Comparison of ENCODE assay signal across 1 cellular context in the genomic region with DNA sequence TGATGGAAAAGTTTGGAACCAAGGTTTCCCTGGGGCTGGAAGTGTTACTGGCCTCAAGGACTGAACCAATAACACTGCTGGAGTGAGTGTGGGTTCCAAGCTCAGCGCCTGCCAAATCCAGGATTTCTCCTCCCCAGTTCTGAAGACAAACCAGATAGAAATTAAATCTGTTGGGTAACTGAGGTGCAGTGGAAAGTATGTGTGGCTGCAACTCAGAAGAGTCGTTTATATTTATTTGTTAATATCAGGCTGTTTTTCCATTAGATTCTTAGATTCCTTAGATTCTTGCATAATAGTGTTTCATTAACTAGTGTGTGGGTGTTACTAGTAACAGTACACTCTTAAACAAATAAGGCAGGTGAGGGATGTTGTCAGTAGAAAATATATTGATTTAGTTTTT.
TF ChIP-seq lines count a peak whose summit lies in the region.

No MANE protein-coding gene starts in this region.

TF ChIP-seq in H1, 55 proteins besides CTCF, POLR2A, EP300 and RAD21 (continued from another document):
- TF ChIP-seq, protein P1, sequence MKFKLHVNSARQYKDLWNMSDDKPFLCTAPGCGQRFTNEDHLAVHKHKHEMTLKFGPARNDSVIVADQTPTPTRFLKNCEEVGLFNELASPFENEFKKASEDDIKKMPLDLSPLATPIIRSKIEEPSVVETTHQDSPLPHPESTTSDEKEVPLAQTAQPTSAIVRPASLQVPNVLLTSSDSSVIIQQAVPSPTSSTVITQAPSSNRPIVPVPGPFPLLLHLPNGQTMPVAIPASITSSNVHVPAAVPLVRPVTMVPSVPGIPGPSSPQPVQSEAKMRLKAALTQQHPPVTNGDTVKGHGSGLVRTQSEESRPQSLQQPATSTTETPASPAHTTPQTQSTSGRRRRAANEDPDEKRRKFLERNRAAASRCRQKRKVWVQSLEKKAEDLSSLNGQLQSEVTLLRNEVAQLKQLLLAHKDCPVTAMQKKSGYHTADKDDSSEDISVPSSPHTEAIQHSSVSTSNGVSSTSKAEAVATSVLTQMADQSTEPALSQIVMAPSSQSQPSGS (IDR thresholded peaks at IDR 0.05; ENCODE audit: low read length): no peak
- no peak for TF ChIP-seq KDM5A (IDR thresholded peaks at IDR 0.05; ENCODE audit: low read length)
- TF ChIP-seq RNF2 (IDR thresholded peaks at IDR 0.05; ENCODE audit: borderline replicate concordance, low read depth, low read length, missing control alignments, poor library complexity, severe bottlenecking): no peak
- TF ChIP-seq, protein P2, sequence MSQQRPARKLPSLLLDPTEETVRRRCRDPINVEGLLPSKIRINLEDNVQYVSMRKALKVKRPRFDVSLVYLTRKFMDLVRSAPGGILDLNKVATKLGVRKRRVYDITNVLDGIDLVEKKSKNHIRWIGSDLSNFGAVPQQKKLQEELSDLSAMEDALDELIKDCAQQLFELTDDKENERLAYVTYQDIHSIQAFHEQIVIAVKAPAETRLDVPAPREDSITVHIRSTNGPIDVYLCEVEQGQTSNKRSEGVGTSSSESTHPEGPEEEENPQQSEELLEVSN (IDR thresholded peaks at IDR 0.05): no peak
- no peak for TF ChIP-seq SRF (IDR thresholded peaks at IDR 0.05; ENCODE audit: low read depth, low read length)
- no peak for TF ChIP-seq TBP (IDR thresholded peaks at IDR 0.05; ENCODE audit: low read depth, low read length)
- TF ChIP-seq EZH2 (IDR thresholded peaks at IDR 0.05; ENCODE audit: low read depth, low read length, severe bottlenecking): no peak
- no peak for TF ChIP-seq RFX5 (IDR thresholded peaks at IDR 0.05; ENCODE audit: borderline replicate concordance, low read depth, low read length)
- TF ChIP-seq CBX5 (IDR thresholded peaks at IDR 0.05; ENCODE audit: low read depth, low read length): no peak
- TF ChIP-seq CTBP2 (IDR thresholded peaks at IDR 0.05; ENCODE audit: borderline replicate concordance, insufficient read depth, insufficient read length, low read length): no peak
- no peak for TF ChIP-seq RBBP5 (IDR thresholded peaks at IDR 0.05; ENCODE audit: borderline replicate concordance, low read depth, low read length)
- no peak for TF ChIP-seq SUZ12 (IDR thresholded peaks at IDR 0.05; ENCODE audit: low read length)
- TF ChIP-seq POLR2AphosphoS5 (IDR thresholded peaks at IDR 0.05; ENCODE audit: low read depth, low read length): no peak
- TF ChIP-seq TAF7 (optimal IDR thresholded peaks at IDR 0.05; ENCODE audit: borderline replicate concordance, low read depth, low read length): no peak
- no peak for TF ChIP-seq PHF8 (conservative IDR thresholded peaks at IDR 0.05; ENCODE audit: low read depth, low read length)
- no peak for TF ChIP-seq BRCA1 (IDR thresholded peaks at IDR 0.05; ENCODE audit: low read depth, low read length)
- TF ChIP-seq KDM4A (IDR thresholded peaks at IDR 0.05; ENCODE audit: low read depth, low read length, severe bottlenecking): no peak
- TF ChIP-seq CREB1 (IDR thresholded peaks at IDR 0.05): no peak
- TF ChIP-seq NRF1 (IDR thresholded peaks at IDR 0.05; ENCODE audit: low read depth, low read length): no peak
